Comparison of ENCODE assay signal across 8 cellular contexts in the genomic region with DNA sequence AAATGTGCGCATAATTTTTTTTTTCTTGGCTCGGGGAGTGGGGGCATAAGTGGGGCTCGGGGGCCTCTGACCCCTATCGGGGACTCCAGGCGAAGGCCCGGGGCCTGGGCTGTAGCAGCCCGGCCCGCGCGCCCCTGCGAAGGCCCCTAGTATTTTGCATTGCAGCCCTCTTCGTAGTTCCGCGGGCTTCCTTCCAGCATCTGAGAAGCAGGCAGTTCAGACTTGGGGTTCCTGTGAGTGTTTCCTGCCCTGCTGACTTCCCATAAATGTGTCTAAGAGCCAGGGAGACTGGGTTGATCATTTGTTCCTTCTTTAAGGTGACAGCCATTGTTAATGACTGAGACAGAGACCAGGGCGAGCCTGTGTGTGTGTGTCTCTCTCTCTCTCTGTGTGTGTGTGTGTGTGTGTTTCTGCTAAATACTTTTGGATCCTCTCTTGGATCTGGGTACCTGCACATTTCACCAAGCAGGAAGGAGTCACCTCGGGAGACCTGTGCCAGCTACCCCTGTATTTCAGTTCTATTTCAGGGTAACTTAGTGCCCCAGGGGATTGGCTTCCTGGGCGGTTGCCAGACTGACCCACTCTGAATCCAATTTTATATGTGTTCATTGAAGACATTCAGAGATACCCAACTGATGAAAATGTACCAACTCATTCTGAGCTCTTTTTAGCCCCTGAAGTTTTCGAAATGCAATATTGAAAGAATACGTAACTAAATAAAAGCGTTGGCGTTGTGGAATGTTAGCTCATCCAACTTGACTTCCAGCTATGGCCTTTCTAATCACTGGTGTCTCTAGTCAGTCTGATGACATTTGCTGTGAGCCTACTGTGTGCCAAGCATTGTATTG. TPM values are rescaled to one million over a fixed set of nuclear protein-coding genes. Genes with fewer than 3 reads are reported as not detected.
A peak's percentile ranks its signal among the peaks of the same experiment; 100 is the strongest.
DNase-seq lines count a peak whose midpoint lies in the region; ATAC-seq and TF ChIP-seq lines count a peak whose summit lies in the region.

No MANE protein-coding gene starts in this region.

- H3K27ac Mint-ChIP-seq in activated CD8-positive, alpha-beta T cell treated with anti-CD3 and anti-CD28 coated beads, Interleukin-2, amount 10 ng/mL, durations not matched to agents 7 days and 5 days: peak overlapping the region; percentile 82

- CTCF ChIA-PET in activated CD8-positive, alpha-beta T cell treated with anti-CD3 and anti-CD28 coated beads, Interleukin-2, amount 10 ng/mL, durations not matched to agents 7 days and 5 days (lab: Charles Lee): interaction anchor here (0.8 to 1.0 kb wide), 2 partner anchors 27 to 62 kb away, joined by 3 read pairs; no protein-coding TSS in a partner anchor

- POLR2A ChIA-PET in activated CD8-positive, alpha-beta T cell treated with anti-CD3 and anti-CD28 coated beads, Interleukin-2, amount 10 ng/mL, durations not matched to agents 7 days and 5 days (lab: Charles Lee): interaction anchor here (1.0 kb wide), 1 partner anchor 11 kb away, joined by 4 read pairs; no protein-coding TSS in a partner anchor

- H3K4me1 ChIP-seq in mucosa of descending colon (ENCODE audit: low read depth): peaks cover 10% of the 10 kb centered on the region

- peak overlapping the region; percentile 88 for H3K4me3 Mint-ChIP-seq in activated CD8-positive, alpha-beta T cell treated with anti-CD3 and anti-CD28 coated beads, Interleukin-2, amount 10 ng/mL, durations not matched to agents 7 days and 5 days

- H3K36me3 Mint-ChIP-seq in activated CD8-positive, alpha-beta T cell treated with anti-CD3 and anti-CD28 coated beads, Interleukin-2, amount 10 ng/mL, durations not matched to agents 7 days and 5 days (ENCODE audit: low read depth): peaks cover 6% of the 10 kb centered on the region

- H3K9me3 ChIP-seq in mucosa of descending colon: no peaks in the 10 kb centered on the region

- no peaks in the 10 kb centered on the region for H3K36me3 ChIP-seq in mucosa of descending colon (ENCODE audit: low read depth)

- peaks cover 28% of the 10 kb centered on the region for H3K4me1 Mint-ChIP-seq in activated CD8-positive, alpha-beta T cell treated with anti-CD3 and anti-CD28 coated beads, Interleukin-2, amount 10 ng/mL, durations not matched to agents 7 days and 5 days (ENCODE audit: low read depth)

- H3K4me3 ChIP-seq in mucosa of descending colon: peak overlapping the region; percentile 61

- TF ChIP-seq CTCF in mucosa of descending colon (IDR thresholded peaks at IDR 0.05): no peak

- H3K9me3 Mint-ChIP-seq in activated CD8-positive, alpha-beta T cell treated with anti-CD3 and anti-CD28 coated beads, Interleukin-2, amount 10 ng/mL, durations not matched to agents 7 days and 5 days (ENCODE audit: insufficient read depth): peaks cover 3% of the 10 kb centered on the region

- H3K27ac ChIP-seq in temporal lobe (ENCODE audit: low read depth, low read length): peak overlapping the region; percentile 80

- TF ChIP-seq POLR2A in erythroblast (IDR thresholded peaks at IDR 0.05; ENCODE audit: low read length): no peak

- DNase-seq in NCI-H2171 treated with DMSO at 0.1 percent for 48 hours (lab: John Stamatoyannopoulos, UW): peak; percentile 21
- no peak for DNase-seq in NCI-H2171 (lab: John Stamatoyannopoulos, UW)
- peak; percentile 53 for DNase-seq in HCEC 1CT
- peak; percentile 19 for DNase-seq in LoVo (ENCODE audit: low spot score)
- peak; percentile 47 for DNase-seq in activated CD8-positive, alpha-beta T cell treated with anti-CD3 and anti-CD28 coated beads, Interleukin-2, amount 10 ng/mL, durations not matched to agents 7 days and 5 days
- DNase-seq in erythroblast (lab: John Stamatoyannopoulos, UW): peak; percentile 74 to 75
- DNase-seq in mucosa of descending colon: peak; percentile 54 to 61 (median 57)

- intact Hi-C loops in mucosa of descending colon (cut with DNase I, micrococcal nuclease): no loop called here

- peaks cover 8% of the 10 kb centered on the region for H3K27me3 Mint-ChIP-seq in activated CD8-positive, alpha-beta T cell treated with anti-CD3 and anti-CD28 coated beads, Interleukin-2, amount 10 ng/mL, durations not matched to agents 7 days and 5 days (ENCODE audit: low read depth)

- peak; percentile 62 for ATAC-seq in activated CD8-positive, alpha-beta T cell treated with anti-CD3 and anti-CD28 coated beads, Interleukin-2, amount 10 ng/mL, durations not matched to agents 7 days and 5 days
- ATAC-seq in mucosa of descending colon: peak; percentile 31

RNA-seq across cellular contexts. Expression of gene MSRB2, which starts 0.8 kb away (rescaled TPM):
- total RNA-seq in activated CD8-positive, alpha-beta T cell treated with anti-CD3 and anti-CD28 coated beads, Interleukin-2, amount 10 ng/mL, durations not matched to agents 7 days and 5 days: 1 to 10 TPM; 7.8 to 9.7 TPM
- total RNA-seq in mucosa of descending colon: 10 to 100 TPM; 35.1 to 49.8 (median 48.4) TPM
- 16.0 TPM for total RNA-seq in temporal lobe
